17 cellular contexts compared by ENCODE assay signal in the genomic region with DNA sequence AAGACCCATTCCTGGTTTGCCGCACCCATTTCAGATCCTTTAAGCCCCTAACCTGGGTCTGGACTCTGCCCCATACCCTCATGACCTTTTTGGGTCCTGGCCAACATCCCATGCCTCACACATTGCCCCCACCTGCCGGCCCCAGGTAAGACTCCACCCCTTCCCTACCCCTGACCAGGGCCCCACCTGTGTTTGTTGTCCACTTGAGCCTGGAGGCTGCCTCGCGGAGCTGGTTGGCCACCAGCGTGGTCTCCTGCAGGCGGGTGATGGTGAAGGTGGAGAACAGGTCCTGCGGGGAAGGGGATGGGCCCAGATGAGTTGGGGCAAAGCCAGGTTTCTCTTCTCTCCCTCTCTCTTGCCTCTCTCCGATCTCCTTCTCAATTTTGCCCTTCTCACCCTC. TPM values are rescaled to one million over a fixed set of nuclear protein-coding genes. Genes with fewer than 3 reads are reported as not detected.
DNase-seq lines count a peak whose midpoint lies in the region; ATAC-seq, FAIRE-seq and TF ChIP-seq lines count a peak whose summit lies in the region.
"Had no signal": no experiment of that assay in that cellular context is flagged by ENCODE, and none has a peak within 500 bp of the region (broad histone marks: within the 10 kb centered on the region; RNA-seq: fewer than 3 reads in every experiment).

No MANE protein-coding gene starts in this region.

- H3K9me3 Mint-ChIP-seq in Caco-2 (ENCODE audit: unreplicated experiment), result peaks cover 6% of the 10 kb centered on the region
- H3K9me3 Mint-ChIP-seq in stimulated activated effector memory CD8-positive, alpha-beta T cell treated with anti-CD3 and anti-CD28 coated beads, Interleukin-12 subunit alpha, Interleukin-12 subunit beta, amount 100 ng/mL, for 72 hours, result no peaks in the 10 kb centered on the region
- H3K9me3 Mint-ChIP-seq: T-helper 2 cell treated with Interferon-gamma antibody and Interleukin-4, amounts not matched to agents 5 μg/mL and 100 μg/mL, for 36 hours had no signal

- H3K4me1 ChIP-seq in SK-N-SH (ENCODE audit: control insufficient read depth in 1 of 2, insufficient read depth in 2 of 2, low read depth in 1 of 2, low read length in 1 of 2), result peaks cover 0 to 8% of the 10 kb centered on the region in 2 experiments; a peak in 1 of 4 replicates
- H3K4me1 ChIP-seq in Caco-2, result no peaks in the 10 kb centered on the region
- no peaks in the 10 kb centered on the region for H3K4me1 ChIP-seq in GM12878 (ENCODE audit: control insufficient read depth, insufficient read depth, low read length)
- no peaks in the 10 kb centered on the region for H3K4me1 ChIP-seq in BE2C
- peaks cover 0 to 8% of the 10 kb centered on the region in 2 donors for H3K4me1 ChIP-seq in breast epithelium
- H3K4me1 ChIP-seq: SJCRH30 had no signal

- H3K4me3 ChIP-seq in SK-N-SH (ENCODE audit: low read depth in 2 of 2, low read length in 1 of 2) (no peak overlapping the region), Caco-2 (ENCODE audit: low read depth, low read length) (no peak overlapping the region), GM12878 (no peak overlapping the region), BE2C (ENCODE audit: low read depth, low read length) (no peak overlapping the region), breast epithelium (no peak overlapping the region)
- H3K4me3 ChIP-seq: SJCRH30 had no signal

- H3K4me1 Mint-ChIP-seq in Caco-2 (ENCODE audit: low read depth, unreplicated experiment), result no peaks in the 10 kb centered on the region
- H3K4me1 Mint-ChIP-seq in stimulated activated effector memory CD8-positive, alpha-beta T cell treated with anti-CD3 and anti-CD28 coated beads, Interleukin-12 subunit alpha, Interleukin-12 subunit beta, amount 100 ng/mL, for 72 hours, result peaks cover 9% of the 10 kb centered on the region
- H3K4me1 Mint-ChIP-seq: CD4-positive, CD25-positive, alpha-beta regulatory T cell had no signal

- no peak for TF ChIP-seq RAD21 in SK-N-SH (IDR thresholded peaks at IDR 0.05; ENCODE audit: low read length)
- TF ChIP-seq RAD21 in GM12878 (IDR thresholded peaks at IDR 0.05; ENCODE audit: insufficient read depth, low read depth, low read length), result no peak

- H2AFZ ChIP-seq in SK-N-SH (ENCODE audit: low read depth), result no peak overlapping the region
- no peak overlapping the region for H2AFZ ChIP-seq in GM12878 (ENCODE audit: control insufficient read depth, low read depth, low read length)

- no peak for FAIRE-seq in GM12878 (lab: Jason Lieb, UNC)
- FAIRE-seq: islet of Langerhans had no signal

- H3K9me3 ChIP-seq in SK-N-SH, result no peaks in the 10 kb centered on the region
- H3K9me3 ChIP-seq in Caco-2, result no peaks in the 10 kb centered on the region
- H3K9me3 ChIP-seq in GM12878 (replicated peaks; ENCODE audit: control insufficient read depth, insufficient read depth, low read length), result no peaks in the 10 kb centered on the region; the same call in 2 of the 3 replicates
- no peaks in the 10 kb centered on the region; the same call in 1 of the 2 replicates for H3K9me3 ChIP-seq in BE2C
- no peaks in the 10 kb centered on the region for H3K9me3 ChIP-seq in breast epithelium
- H3K9me3 ChIP-seq: vagina had no signal

- H3K36me3 Mint-ChIP-seq in Caco-2 (ENCODE audit: insufficient read depth, unreplicated experiment), result no peaks in the 10 kb centered on the region
- peaks cover 84% of the 10 kb centered on the region for H3K36me3 Mint-ChIP-seq in stimulated activated effector memory CD8-positive, alpha-beta T cell treated with anti-CD3 and anti-CD28 coated beads, Interleukin-12 subunit alpha, Interleukin-12 subunit beta, amount 100 ng/mL, for 72 hours

- H3F3A ChIP-seq in SK-N-SH (replicated peaks; ENCODE audit: insufficient read depth), result no peaks in the 10 kb centered on the region

- intact Hi-C loops in Caco-2 (cut with micrococcal nuclease; ENCODE audit: unreplicated experiment) (no loop called here), GM12878 (cut with micrococcal nuclease; ENCODE audit: unreplicated experiment) (no loop called here), breast epithelium (cut with DNase I; ENCODE audit: low total_unique reads) (no loop called here)

- no peak overlapping the region for H3K9ac ChIP-seq in SK-N-SH
- H3K9ac ChIP-seq in GM12878 (ENCODE audit: control insufficient read depth, insufficient read depth, low read length), result no peak overlapping the region

- no peaks in the 10 kb centered on the region for H3K36me3 ChIP-seq in SK-N-SH (replicated peaks in 1 of 2; ENCODE audit: control insufficient read depth in 1 of 2, insufficient read depth in 2 of 2, low read length in 1 of 2)
- no peaks in the 10 kb centered on the region for H3K36me3 ChIP-seq in Caco-2 (ENCODE audit: control insufficient read depth, insufficient read depth, low read length)
- H3K36me3 ChIP-seq in GM12878 (ENCODE audit: control insufficient read depth in 2 of 2, insufficient read depth in 2 of 2, low read length in 1 of 2), result peaks cover 4 to 10% of the 10 kb centered on the region in 2 experiments; a peak in 3 of 4 replicates
- H3K36me3 ChIP-seq in BE2C, result no peaks in the 10 kb centered on the region
- H3K36me3 ChIP-seq in breast epithelium, result no peaks in the 10 kb centered on the region
- H3K36me3 ChIP-seq: vagina, WERI-Rb-1 had no signal

- H3K27ac ChIP-seq in SK-N-SH (ENCODE audit: low read depth in 2 of 2, low read length in 1 of 2) (no peak overlapping the region), GM12878 (ENCODE audit: control insufficient read depth, insufficient read depth) (no peak overlapping the region), breast epithelium (no peak overlapping the region)
- H3K27ac ChIP-seq: SJCRH30, vagina, WERI-Rb-1 had no signal

- POLR2A ChIA-PET in SK-N-SH (lab: Yijun Ruan, JAX), result no interaction called here
- POLR2A ChIA-PET in Caco-2 (lab: Charles Lee), result no interaction called here
- POLR2A ChIA-PET in GM12878 (lab: Charles Lee), result interaction anchor here (0.6 kb wide), 1 partner anchor 1064 kb away, joined by 3 read pairs; no protein-coding TSS in a partner anchor

- WGBS in SK-N-SH (ENCODE audit: low lambda C conversion rate), result 86% methylated on average over 7 of the region's 8 CpGs
- WGBS in GM12878 (ENCODE audit: insufficient coverage, insufficient replicate concordance, low lambda C conversion rate, missing lambda C conversion rate), result 87% methylated on average over 8 of the region's 8 CpGs

- H3K79me2 ChIP-seq in SK-N-SH (ENCODE audit: insufficient read depth) (no peaks in the 10 kb centered on the region), GM12878 (ENCODE audit: control insufficient read depth, insufficient read depth, low read length) (no peaks in the 10 kb centered on the region)

- no peaks in the 10 kb centered on the region for H3K27me3 Mint-ChIP-seq in Caco-2 (ENCODE audit: insufficient read depth, unreplicated experiment)
- H3K27me3 Mint-ChIP-seq: CD4-positive, CD25-positive, alpha-beta regulatory T cell had no signal

- CTCF ChIA-PET in SK-N-SH (lab: Yijun Ruan, JAX) (interaction anchor here (1.6 kb wide), 1 partner anchor 25 kb away, joined by 9 read pairs; no protein-coding TSS in a partner anchor), Caco-2 (lab: Charles Lee) (no interaction called here), GM12878 (lab: Yijun Ruan, JAX) (interaction anchor here (0.6 kb wide), 1 partner anchor 30 kb away, joined by 3 read pairs; no protein-coding TSS in a partner anchor)

- no peak for TF ChIP-seq POLR2A in GM12878 (IDR thresholded peaks at IDR 0.05; ENCODE audit: low read depth, low read length)
- no peak for TF ChIP-seq POLR2A in breast epithelium (IDR thresholded peaks at IDR 0.05)

- RAD21 ChIA-PET in GM12878 (lab: Charles Lee; ENCODE audit: unreplicated experiment), result no interaction called here

- peak overlapping the region; percentile 17 for H3K27ac Mint-ChIP-seq in Caco-2 (ENCODE audit: unreplicated experiment)
- peak overlapping the region; percentile 40 for H3K27ac Mint-ChIP-seq in stimulated activated effector memory CD8-positive, alpha-beta T cell treated with anti-CD3 and anti-CD28 coated beads, Interleukin-12 subunit alpha, Interleukin-12 subunit beta, amount 100 ng/mL, for 72 hours

- BruUV-seq in Caco-2 (replicated peaks; lab: Mats Ljungman, UMichigan) (no TSS peak), GM12878 (replicated peaks; lab: Mats Ljungman, UMichigan) (TSS peak; percentile 17)

- no peaks in the 10 kb centered on the region for H3K9me2 ChIP-seq in SK-N-SH

- DNase-seq in SK-N-SH (peak; percentile 27), Caco-2 (no peak), GM12878 (ENCODE audit: low read depth, low spot score) (no peak), BE2C (no peak), breast epithelium (ENCODE audit: low spot score in 2 of 2) (no peak), NK-92 (lab: John Stamatoyannopoulos, UW; ENCODE audit: unreplicated experiment) (no peak)
- no peak for DNase-seq in stimulated activated effector memory CD8-positive, alpha-beta T cell treated with anti-CD3 and anti-CD28 coated beads, Interleukin-12 subunit alpha, Interleukin-12 subunit beta, amount 100 ng/mL, for 72 hours (ENCODE audit: low spot score in 2 of 2)
- DNase-seq: CD4-positive, CD25-positive, alpha-beta regulatory T cell; DMS79; foreskin melanocyte; NCI-H1417 treated with DMSO at 0.1 percent for 48 hours; WERI-Rb-1 had no signal

- in situ Hi-C loops in GM12878 (cut with MboI), result no loop called here

- SMC1A ChIA-PET in GM12878 (lab: Charles Lee; ENCODE audit: uncharacterized antibody, unreplicated experiment), result no interaction called here

- TF ChIP-seq CTCF in SK-N-SH (IDR thresholded peaks at IDR 0.05) (no peak), Caco-2 (IDR thresholded peaks at IDR 0.05; ENCODE audit: insufficient read depth in 1 of 2, low read depth in 1 of 2, low read length in 1 of 2, severe bottlenecking in 1 of 2, unreplicated experiment in 1 of 2) (no peak), GM12878 (IDR thresholded peaks at IDR 0.05 in 2 of 3, conservative IDR thresholded peaks at IDR 0.05 in 1 of 3; ENCODE audit: control insufficient read depth in 2 of 3, extremely low read depth in 1 of 3, insufficient read depth in 1 of 3, low read depth in 3 of 3, low read length in 3 of 3) (no peak), BE2C (IDR thresholded peaks at IDR 0.05; ENCODE audit: low read depth, low read length) (no peak), breast epithelium (IDR thresholded peaks at IDR 0.05) (no peak)

- H3K4me2 ChIP-seq in SK-N-SH, result no peak overlapping the region
- H3K4me2 ChIP-seq in GM12878 (ENCODE audit: control insufficient read depth, insufficient read depth), result no peak overlapping the region

- ATAC-seq in SK-N-SH treated with all-trans-retinoic acid at 6 μM for 48 hours, result no peak
- no peak for ATAC-seq in GM12878
- ATAC-seq in stimulated activated effector memory CD8-positive, alpha-beta T cell treated with anti-CD3 and anti-CD28 coated beads, Interleukin-12 subunit alpha, Interleukin-12 subunit beta, amount 100 ng/mL, for 72 hours, result no peak

- TF ChIP-seq EP300 in SK-N-SH (IDR thresholded peaks at IDR 0.05; ENCODE audit: borderline replicate concordance in 1 of 2, low read depth in 1 of 2, low read length in 1 of 2), result no peak
- no peak for TF ChIP-seq EP300 in GM12878 (IDR thresholded peaks at IDR 0.05; ENCODE audit: borderline replicate concordance in 1 of 2, control insufficient read depth in 1 of 2, low read depth in 2 of 2, low read length in 2 of 2)

- no peaks in the 10 kb centered on the region for H3K27me3 ChIP-seq in SK-N-SH (ENCODE audit: insufficient read depth)
- no peaks in the 10 kb centered on the region for H3K27me3 ChIP-seq in Caco-2 (replicated peaks; ENCODE audit: control insufficient read depth, insufficient read depth, low read length)
- no peaks in the 10 kb centered on the region for H3K27me3 ChIP-seq in GM12878 (replicated peaks in 1 of 2; ENCODE audit: control insufficient read depth in 2 of 2, insufficient read depth in 2 of 2, low read length in 1 of 2)
- no peaks in the 10 kb centered on the region for H3K27me3 ChIP-seq in BE2C
- no peaks in the 10 kb centered on the region for H3K27me3 ChIP-seq in breast epithelium
- H3K27me3 ChIP-seq: SJCRH30, vagina had no signal

- H4K20me1 ChIP-seq in SK-N-SH (ENCODE audit: insufficient read depth) (no peaks in the 10 kb centered on the region), GM12878 (ENCODE audit: control insufficient read depth, insufficient read depth) (no peaks in the 10 kb centered on the region)

- H3K4me3 Mint-ChIP-seq in Caco-2 (ENCODE audit: unreplicated experiment), result no peak overlapping the region
- H3K4me3 Mint-ChIP-seq in stimulated activated effector memory CD8-positive, alpha-beta T cell treated with anti-CD3 and anti-CD28 coated beads, Interleukin-12 subunit alpha, Interleukin-12 subunit beta, amount 100 ng/mL, for 72 hours, result no peak overlapping the region
- H3K4me3 Mint-ChIP-seq: CD4-positive, CD25-positive, alpha-beta regulatory T cell; T-helper 2 cell treated with Interferon-gamma antibody and Interleukin-4, amounts not matched to agents 5 μg/mL and 100 μg/mL, for 36 hours had no signal

RNA-seq across cellular contexts. Expression of gene MAN2B1, which starts 19.5 kb away (rescaled TPM):
- polyA plus RNA-seq in SK-N-SH (2012; rRNA removed) (43.2 and 47.0 TPM in 2 replicates), GM12878 (2011; rRNA removed) (18.2 and 48.7 TPM in 2 replicates), GM12878 (2014; fragmentation: Illumina TruSeq; extraction: Trizol) (29.5 and 60.4 TPM in 2 replicates), GM12878 (2014; fragmentation: Nextera tagmentation; extraction: Ambion mirVana) (10 to 100 TPM in 1 of 2 experiments, 1 to 10 TPM in 1; 7.6 to 33.6 TPM), GM12878 (2014; rRNA removed) (99.2 and 104 TPM in 2 replicates), GM12878 (2016; fragmentation: Nextera tagmentation; extraction: Ambion mirVana) (100 to 1,000 TPM; 118 to 133 TPM)
- 23.6 and 33.7 TPM in 2 replicates for polyA plus RNA-seq in SK-N-SH (2012; cell fraction: cytosol; rRNA removed)
- 102 and 112 TPM in 2 replicates for polyA plus RNA-seq in SK-N-SH (2012; cell fraction: nucleus; rRNA removed)
- total RNA-seq in Caco-2 (2022) (70.5 and 88.9 TPM in 2 replicates), GM12878 (2014; rRNA removed) (132 and 149 TPM in 2 replicates), GM12878 (2014; rRNA removed; fragmentation: Illumina TruSeq; extraction: Trizol) (58.4 and 63.5 TPM in 2 replicates), GM12878 (2021) (209 and 224 TPM in 2 replicates), breast epithelium (100 to 1,000 TPM in 1 of 3 donors, 10 to 100 TPM in 2; 45.6 to 118 (median 49.0) TPM)
- 162 and 181 TPM in 2 replicates for total RNA-seq in GM12878 (2013; cell fraction: nucleolus; rRNA removed)
- 89.4 TPM for polyA plus RNA-seq in GM12878 (2011; ENCODE audit: low read depth)
- 68.0 and 71.7 TPM in 2 replicates for polyA plus RNA-seq in GM12878 (2011; cell fraction: cytosol; rRNA removed)
- 211 and 224 TPM in 2 replicates for polyA plus RNA-seq in GM12878 (2011; cell fraction: nucleus; rRNA removed)
- 170 and 173 TPM in 2 replicates for polyA plus RNA-seq in GM12878 (2012)
- 42.5 and 75.7 TPM in 2 replicates for polyA minus RNA-seq in GM12878 (2011; rRNA and poly(A)+ RNA removed)
- polyA minus RNA-seq in GM12878 (2011; cell fraction: cytosol; rRNA and poly(A)+ RNA removed), result 38.0 and 58.0 TPM in 2 replicates
- 61.4 and 110 TPM in 2 replicates for polyA minus RNA-seq in GM12878 (2011; cell fraction: nucleus; rRNA and poly(A)+ RNA removed)
- polyA plus RNA-seq in BE2C (2012; ENCODE audit: insufficient read depth, insufficient read length, low read depth), result 13.6 TPM

RNA-seq across cellular contexts. Expression of gene WDR83, which starts 19.6 kb away (rescaled TPM):
- 12.8 and 18.2 TPM in 2 replicates for polyA plus RNA-seq in SK-N-SH (2012; rRNA removed)
- polyA plus RNA-seq in SK-N-SH (2012; cell fraction: cytosol; rRNA removed), result 8.2 and 11.1 TPM in 2 replicates
- 28.5 and 44.2 TPM in 2 replicates for polyA plus RNA-seq in SK-N-SH (2012; cell fraction: nucleus; rRNA removed)
- total RNA-seq in Caco-2 (2022), result 17.5 and 20.4 TPM in 2 replicates
- 7.7 and 7.8 TPM in 2 replicates for total RNA-seq in GM12878 (2013; cell fraction: nucleolus; rRNA removed)
- 12.2 and 14.0 TPM in 2 replicates for total RNA-seq in GM12878 (2014; rRNA removed)
- total RNA-seq in GM12878 (2014; rRNA removed; fragmentation: Illumina TruSeq; extraction: Trizol), result 6.7 and 9.1 TPM in 2 replicates
- total RNA-seq in GM12878 (2021), result 16.0 TPM in 2 replicates
- polyA plus RNA-seq in GM12878 (2011; ENCODE audit: low read depth), result 4.2 TPM
- polyA plus RNA-seq in GM12878 (2011; rRNA removed), result 5.4 and 7.6 TPM in 2 replicates
- 14.3 and 18.0 TPM in 2 replicates for polyA plus RNA-seq in GM12878 (2011; cell fraction: cytosol; rRNA removed)
- 13.0 and 16.6 TPM in 2 replicates for polyA plus RNA-seq in GM12878 (2011; cell fraction: nucleus; rRNA removed)
- polyA plus RNA-seq in GM12878 (2012), result 10.8 and 11.9 TPM in 2 replicates
- polyA plus RNA-seq in GM12878 (2014; fragmentation: Illumina TruSeq; extraction: Trizol), result 2.2 and 4.5 TPM in 2 replicates
- 1 to 10 TPM in 1 of 2 experiments, under 1 TPM in 1; 0.58 to 2.3 TPM for polyA plus RNA-seq in GM12878 (2014; fragmentation: Nextera tagmentation; extraction: Ambion mirVana)
- 12.6 and 16.5 TPM in 2 replicates for polyA plus RNA-seq in GM12878 (2014; rRNA removed)
- polyA plus RNA-seq in GM12878 (2016; fragmentation: Nextera tagmentation; extraction: Ambion mirVana), result 10 to 100 TPM; 15.0 to 17.7 TPM
- 6.4 and 14.4 TPM in 2 replicates for polyA minus RNA-seq in GM12878 (2011; rRNA and poly(A)+ RNA removed)
- 4.8 TPM in 2 replicates for polyA minus RNA-seq in GM12878 (2011; cell fraction: cytosol; rRNA and poly(A)+ RNA removed)
- 7.0 and 9.9 TPM in 2 replicates for polyA minus RNA-seq in GM12878 (2011; cell fraction: nucleus; rRNA and poly(A)+ RNA removed)
- 115 TPM for polyA plus RNA-seq in BE2C (2012; ENCODE audit: insufficient read depth, insufficient read length, low read depth)
- total RNA-seq in breast epithelium, result 10 to 100 TPM in 2 of 3 donors, 1 to 10 TPM in 1; 8.2 to 13.8 (median 10.2) TPM

RNA-seq across cellular contexts. Expression of gene DHPS, which starts 34.6 kb away (rescaled TPM):
- polyA plus RNA-seq in SK-N-SH (2012; rRNA removed), result 179 and 192 TPM in 2 replicates
- polyA plus RNA-seq in SK-N-SH (2012; cell fraction: cytosol; rRNA removed), result 123 and 143 TPM in 2 replicates
- polyA plus RNA-seq in SK-N-SH (2012; cell fraction: nucleus; rRNA removed), result 333 and 391 TPM in 2 replicates
- 76.3 and 76.4 TPM in 2 replicates for total RNA-seq in Caco-2 (2022)
- total RNA-seq in GM12878 (2013; cell fraction: nucleolus; rRNA removed), result 133 and 159 TPM in 2 replicates
- total RNA-seq in GM12878 (2014; rRNA removed), result 89.6 and 94.9 TPM in 2 replicates
- 56.6 and 58.8 TPM in 2 replicates for total RNA-seq in GM12878 (2014; rRNA removed; fragmentation: Illumina TruSeq; extraction: Trizol)
- 87.2 and 90.4 TPM in 2 replicates for total RNA-seq in GM12878 (2021)
- polyA plus RNA-seq in GM12878 (2011; ENCODE audit: low read depth), result 61.2 TPM
- polyA plus RNA-seq in GM12878 (2011; rRNA removed), result 74.4 and 104 TPM in 2 replicates
- 116 and 136 TPM in 2 replicates for polyA plus RNA-seq in GM12878 (2011; cell fraction: cytosol; rRNA removed)
- polyA plus RNA-seq in GM12878 (2011; cell fraction: nucleus; rRNA removed), result 269 and 288 TPM in 2 replicates
- polyA plus RNA-seq in GM12878 (2012), result 105 TPM in 2 replicates
- polyA plus RNA-seq in GM12878 (2014; fragmentation: Illumina TruSeq; extraction: Trizol), result 57.8 and 64.6 TPM in 2 replicates
- polyA plus RNA-seq in GM12878 (2014; fragmentation: Nextera tagmentation; extraction: Ambion mirVana), result 10 to 100 TPM; 36.4 to 76.0 TPM
- 95.2 and 102 TPM in 2 replicates for polyA plus RNA-seq in GM12878 (2014; rRNA removed)
- 10 to 100 TPM; 81.8 to 84.9 TPM for polyA plus RNA-seq in GM12878 (2016; fragmentation: Nextera tagmentation; extraction: Ambion mirVana)
- polyA minus RNA-seq in GM12878 (2011; rRNA and poly(A)+ RNA removed), result 84.7 and 102 TPM in 2 replicates
- polyA minus RNA-seq in GM12878 (2011; cell fraction: cytosol; rRNA and poly(A)+ RNA removed), result 35.1 and 45.0 TPM in 2 replicates
- 49.7 and 75.8 TPM in 2 replicates for polyA minus RNA-seq in GM12878 (2011; cell fraction: nucleus; rRNA and poly(A)+ RNA removed)
- polyA plus RNA-seq in BE2C (2012; ENCODE audit: insufficient read depth, insufficient read length, low read depth), result 397 TPM
- 100 to 1,000 TPM in 1 of 3 donors, 10 to 100 TPM in 2; 86.6 to 117 (median 91.4) TPM for total RNA-seq in breast epithelium

RNA-seq across cellular contexts. Expression of gene ZNF791, which starts 36.3 kb away (rescaled TPM):
- polyA plus RNA-seq in SK-N-SH (2012; rRNA removed) (8.9 and 9.3 TPM in 2 replicates), GM12878 (2011; rRNA removed) (24.0 and 35.6 TPM in 2 replicates), GM12878 (2014; fragmentation: Illumina TruSeq; extraction: Trizol) (15.9 and 18.4 TPM in 2 replicates), GM12878 (2014; fragmentation: Nextera tagmentation; extraction: Ambion mirVana) (1 to 10 TPM; 7.5 to 9.2 TPM), GM12878 (2014; rRNA removed) (8.3 and 8.8 TPM in 2 replicates), GM12878 (2016; fragmentation: Nextera tagmentation; extraction: Ambion mirVana) (10 to 100 TPM; 11.0 to 11.1 TPM)
- polyA plus RNA-seq in SK-N-SH (2012; cell fraction: cytosol; rRNA removed), result 6.3 and 6.6 TPM in 2 replicates
- polyA plus RNA-seq in SK-N-SH (2012; cell fraction: nucleus; rRNA removed), result 11.0 and 11.7 TPM in 2 replicates
- total RNA-seq in Caco-2 (2022) (15.2 and 18.9 TPM in 2 replicates), GM12878 (2014; rRNA removed) (10.0 and 12.5 TPM in 2 replicates), GM12878 (2014; rRNA removed; fragmentation: Illumina TruSeq; extraction: Trizol) (18.6 and 19.2 TPM in 2 replicates), GM12878 (2021) (12.1 and 15.1 TPM in 2 replicates), breast epithelium (10 to 100 TPM; 22.4 to 35.3 (median 34.7) TPM)
- 53.0 and 54.5 TPM in 2 replicates for total RNA-seq in GM12878 (2013; cell fraction: nucleolus; rRNA removed)
- 7.0 TPM for polyA plus RNA-seq in GM12878 (2011; ENCODE audit: low read depth)
- polyA plus RNA-seq in GM12878 (2011; cell fraction: cytosol; rRNA removed), result 12.6 and 13.4 TPM in 2 replicates
- 9.6 and 10.6 TPM in 2 replicates for polyA plus RNA-seq in GM12878 (2011; cell fraction: nucleus; rRNA removed)
- polyA plus RNA-seq in GM12878 (2012), result 11.0 and 11.8 TPM in 2 replicates
- polyA minus RNA-seq in GM12878 (2011; rRNA and poly(A)+ RNA removed), result 19.1 and 26.3 TPM in 2 replicates
- 19.8 and 23.3 TPM in 2 replicates for polyA minus RNA-seq in GM12878 (2011; cell fraction: cytosol; rRNA and poly(A)+ RNA removed)
- polyA minus RNA-seq in GM12878 (2011; cell fraction: nucleus; rRNA and poly(A)+ RNA removed), result 8.2 and 19.2 TPM in 2 replicates
- 21.7 TPM for polyA plus RNA-seq in BE2C (2012; ENCODE audit: insufficient read depth, insufficient read length, low read depth)

RNA-seq across cellular contexts. Expression of gene ZNF490, which starts 36.4 kb away (rescaled TPM):
- 1.3 TPM in 2 replicates for polyA plus RNA-seq in SK-N-SH (2012; rRNA removed)
- polyA plus RNA-seq in SK-N-SH (2012; cell fraction: cytosol; rRNA removed), result 1.1 and 1.4 TPM in 2 replicates
- polyA plus RNA-seq in SK-N-SH (2012; cell fraction: nucleus; rRNA removed), result 1.1 and 1.5 TPM in 2 replicates
- 6.1 and 6.3 TPM in 2 replicates for total RNA-seq in Caco-2 (2022)
- total RNA-seq in GM12878 (2013; cell fraction: nucleolus; rRNA removed), result 19.8 and 20.0 TPM in 2 replicates
- total RNA-seq in GM12878 (2014; rRNA removed), result 7.7 and 7.9 TPM in 2 replicates
- total RNA-seq in GM12878 (2014; rRNA removed; fragmentation: Illumina TruSeq; extraction: Trizol), result 7.2 TPM in 2 replicates
- 8.4 TPM in 2 replicates for total RNA-seq in GM12878 (2021)
- 1.5 TPM for polyA plus RNA-seq in GM12878 (2011; ENCODE audit: low read depth)
- 7.0 and 7.2 TPM in 2 replicates for polyA plus RNA-seq in GM12878 (2011; rRNA removed)
- 3.7 and 6.0 TPM in 2 replicates for polyA plus RNA-seq in GM12878 (2011; cell fraction: cytosol; rRNA removed)
- 2.8 and 4.3 TPM in 2 replicates for polyA plus RNA-seq in GM12878 (2011; cell fraction: nucleus; rRNA removed)
- polyA plus RNA-seq in GM12878 (2012), result 3.1 and 3.5 TPM in 2 replicates
- 3.2 and 5.0 TPM in 2 replicates for polyA plus RNA-seq in GM12878 (2014; fragmentation: Illumina TruSeq; extraction: Trizol)
- polyA plus RNA-seq in GM12878 (2014; fragmentation: Nextera tagmentation; extraction: Ambion mirVana), result 1 to 10 TPM in 1 of 2 experiments, under 1 TPM in 1; 0.57 to 1.4 TPM
- 2.6 and 3.2 TPM in 2 replicates for polyA plus RNA-seq in GM12878 (2014; rRNA removed)
- polyA plus RNA-seq in GM12878 (2016; fragmentation: Nextera tagmentation; extraction: Ambion mirVana), result 1 to 10 TPM; 2.7 to 2.8 TPM
- 14.4 and 15.1 TPM in 2 replicates for polyA minus RNA-seq in GM12878 (2011; rRNA and poly(A)+ RNA removed)
- polyA minus RNA-seq in GM12878 (2011; cell fraction: cytosol; rRNA and poly(A)+ RNA removed), result 3.3 and 7.4 TPM in 2 replicates
- 18.5 and 38.8 TPM in 2 replicates for polyA minus RNA-seq in GM12878 (2011; cell fraction: nucleus; rRNA and poly(A)+ RNA removed)
- 2.8 TPM for polyA plus RNA-seq in BE2C (2012; ENCODE audit: insufficient read depth, insufficient read length, low read depth)
- 1 to 10 TPM; 5.6 to 7.9 (median 7.0) TPM for total RNA-seq in breast epithelium
